In genomic region chr9:99101271-99101670, GRCh38 we compare ENCODE assay signal across 21 cellular contexts. TPM values are rescaled to one million over a fixed set of nuclear protein-coding genes. Genes with fewer than 3 reads are reported as not detected.
DNase-seq lines count a peak whose midpoint lies in the region; ATAC-seq and TF ChIP-seq lines count a peak whose summit lies in the region.
"Had no signal": no experiment of that assay in that cellular context is flagged by ENCODE, and none has a peak within 500 bp of the region (broad histone marks: within the 10 kb centered on the region; RNA-seq: fewer than 3 reads in every experiment).

No MANE protein-coding gene starts in this region.

- DNase-seq in CD8-positive, alpha-beta memory T cell: no peak
- no peak for DNase-seq in central memory CD8-positive, alpha-beta T cell (ENCODE audit: low spot score in 2 of 2)
- DNase-seq in immature natural killer cell (no peak), NCI-H187 (lab: John Stamatoyannopoulos, UW) (no peak), tibial nerve (ENCODE audit: low spot score in 2 of 2) (no peak)
- DNase-seq in natural killer cell treated with Interleukin-12 subunit alpha and Interleukin-12 subunit beta and Interleukin-15 and Interleukin-18, amount 100 ng/mL, for 72 hours (ENCODE audit: low spot score): no peak
- DNase-seq: CD4-positive, CD25-positive, alpha-beta regulatory T cell; CD8-positive, alpha-beta T cell; DMS 273 treated with DMSO at 0.1 percent for 48 hours; DMS79; EL; GDM1; GM23248; H7; HCEC 1CT had no signal

- no peak overlapping the region for H3K4me3 ChIP-seq in CD8-positive, alpha-beta memory T cell (ENCODE audit: low read length)
- H3K4me3 ChIP-seq in tibial nerve: no peak overlapping the region
- H3K4me3 ChIP-seq: BLaER1, GM12878, GM23248 had no signal

- H3K27me3 Mint-ChIP-seq in CD8-positive, alpha-beta memory T cell: no peaks in the 10 kb centered on the region
- H3K27me3 Mint-ChIP-seq in central memory CD8-positive, alpha-beta T cell: no peaks in the 10 kb centered on the region
- peaks cover 4 to 16% (median 8%) of the 10 kb centered on the region in 3 donors for H3K27me3 Mint-ChIP-seq in immature natural killer cell (ENCODE audit: low read depth in 3 of 3)
- no peaks in the 10 kb centered on the region for H3K27me3 Mint-ChIP-seq in natural killer cell treated with Interleukin-12 subunit alpha and Interleukin-12 subunit beta and Interleukin-15 and Interleukin-18, amount 100 ng/mL, for 72 hours
- H3K27me3 Mint-ChIP-seq: B cell; CD4-positive, CD25-positive, alpha-beta regulatory T cell had no signal

- CTCF ChIA-PET in CD8-positive, alpha-beta memory T cell (lab: Charles Lee): interaction anchor here (1.3 to 6.1 kb wide), 3 partner anchors 19 to 101 kb away, joined by 3 to 39 read pairs (median 3); no protein-coding TSS in a partner anchor

- peaks cover 0 to 6% (median 0%) of the 10 kb centered on the region in 3 donors for H3K36me3 Mint-ChIP-seq in CD8-positive, alpha-beta memory T cell
- peaks cover 6% of the 10 kb centered on the region for H3K36me3 Mint-ChIP-seq in central memory CD8-positive, alpha-beta T cell (ENCODE audit: insufficient read depth)
- H3K36me3 Mint-ChIP-seq in immature natural killer cell: peaks cover 0 to 3% (median 0%) of the 10 kb centered on the region in 3 donors
- peaks cover 11% of the 10 kb centered on the region for H3K36me3 Mint-ChIP-seq in natural killer cell treated with Interleukin-12 subunit alpha and Interleukin-12 subunit beta and Interleukin-15 and Interleukin-18, amount 100 ng/mL, for 72 hours
- H3K36me3 Mint-ChIP-seq: CD4-positive, CD25-positive, alpha-beta regulatory T cell had no signal

- TF ChIP-seq CTCF in tibial nerve (IDR thresholded peaks at IDR 0.05): no peak

- peak overlapping the region in 2 of 7 donors; percentile 59 to 73 for H3K4me3 Mint-ChIP-seq in CD8-positive, alpha-beta memory T cell
- H3K4me3 Mint-ChIP-seq in central memory CD8-positive, alpha-beta T cell: peak overlapping the region; percentile 11
- H3K4me3 Mint-ChIP-seq in immature natural killer cell: peak overlapping the region in 4 of 5 donors; percentile 40 to 79 (median 51)
- no peak overlapping the region for H3K4me3 Mint-ChIP-seq in natural killer cell treated with Interleukin-12 subunit alpha and Interleukin-12 subunit beta and Interleukin-15 and Interleukin-18, amount 100 ng/mL, for 72 hours
- H3K4me3 Mint-ChIP-seq: B cell; CD8-positive, alpha-beta T cell had no signal

- POLR2A ChIA-PET in CD8-positive, alpha-beta memory T cell (lab: Charles Lee): interaction anchor here (1.0 kb wide), 1 partner anchor 46 kb away, joined by 4 read pairs; no protein-coding TSS in a partner anchor

- no peaks in the 10 kb centered on the region for H3K27me3 ChIP-seq in CD8-positive, alpha-beta memory T cell (ENCODE audit: insufficient read depth, low read length, poor library complexity, severe bottlenecking)
- no peaks in the 10 kb centered on the region for H3K27me3 ChIP-seq in tibial nerve

- no peak for ATAC-seq in central memory CD8-positive, alpha-beta T cell (replicated peaks; ENCODE audit: extremely low read depth, poor library complexity, severe bottlenecking)
- ATAC-seq in natural killer cell treated with Interleukin-12 subunit alpha and Interleukin-12 subunit beta and Interleukin-15 and Interleukin-18, amount 100 ng/mL, for 72 hours: no peak
- ATAC-seq in HG03354 (IDR thresholded peaks at IDR 0.05; ENCODE audit: poor library complexity, severe bottlenecking, unreplicated experiment): no peak
- ATAC-seq: CD8-positive, alpha-beta T cell; GM12878 had no signal

- no peak for TF ChIP-seq EP300 in tibial nerve (IDR thresholded peaks at IDR 0.05)

- 96 to 97% methylated on average over 5 of the region's 5 CpGs for WGBS in tibial nerve, 2 donors

- H3K36me3 ChIP-seq in CD8-positive, alpha-beta memory T cell (ENCODE audit: insufficient read depth, low read length): no peaks in the 10 kb centered on the region
- no peaks in the 10 kb centered on the region for H3K36me3 ChIP-seq in tibial nerve
- H3K36me3 ChIP-seq: BLaER1 had no signal

- no peaks in the 10 kb centered on the region for H3K9me3 ChIP-seq in CD8-positive, alpha-beta memory T cell (ENCODE audit: low read length)
- H3K9me3 ChIP-seq in tibial nerve: no peaks in the 10 kb centered on the region
- H3K9me3 ChIP-seq: BLaER1 had no signal

- H3K4me1 Mint-ChIP-seq in CD8-positive, alpha-beta memory T cell: peaks cover 62 to 70% (median 68%) of the 10 kb centered on the region in 3 donors
- H3K4me1 Mint-ChIP-seq in central memory CD8-positive, alpha-beta T cell: peaks cover 72% of the 10 kb centered on the region
- peaks cover 75 to 84% of the 10 kb centered on the region in 2 donors for H3K4me1 Mint-ChIP-seq in immature natural killer cell
- peaks cover 58 to 61% of the 10 kb centered on the region in 2 donors for H3K4me1 Mint-ChIP-seq in natural killer cell treated with Interleukin-12 subunit alpha and Interleukin-12 subunit beta and Interleukin-15 and Interleukin-18, amount 100 ng/mL, for 72 hours (ENCODE audit: low read depth in 2 of 2)

- peaks cover 12% of the 10 kb centered on the region for H3K4me1 ChIP-seq in CD8-positive, alpha-beta memory T cell (ENCODE audit: insufficient read depth, low read length)
- H3K4me1 ChIP-seq in tibial nerve: peaks cover 0 to 15% (median 2%) of the 10 kb centered on the region in 4 donors

- TF ChIP-seq POLR2A in tibial nerve (IDR thresholded peaks at IDR 0.05): no peak

- no peak overlapping the region for H3K27ac ChIP-seq in CD8-positive, alpha-beta memory T cell (ENCODE audit: low read depth, low read length)
- no peak overlapping the region for H3K27ac ChIP-seq in tibial nerve
- H3K27ac ChIP-seq: 22Rv1, BLaER1, C4-2B, GM23248 had no signal

- peaks cover 0 to 6% (median 3%) of the 10 kb centered on the region in 5 donors for H3K9me3 Mint-ChIP-seq in CD8-positive, alpha-beta memory T cell
- H3K9me3 Mint-ChIP-seq in central memory CD8-positive, alpha-beta T cell: peaks cover 6% of the 10 kb centered on the region
- peaks cover 0 to 1% (median 0%) of the 10 kb centered on the region in 6 donors for H3K9me3 Mint-ChIP-seq in immature natural killer cell
- H3K9me3 Mint-ChIP-seq in natural killer cell treated with Interleukin-12 subunit alpha and Interleukin-12 subunit beta and Interleukin-15 and Interleukin-18, amount 100 ng/mL, for 72 hours: peaks cover 10% of the 10 kb centered on the region

- H3K27ac Mint-ChIP-seq in CD8-positive, alpha-beta memory T cell: peak overlapping the region in 5 of 8 donors; percentile 5 to 92 (median 66)
- H3K27ac Mint-ChIP-seq in central memory CD8-positive, alpha-beta T cell (ENCODE audit: low read depth): no peak overlapping the region
- H3K27ac Mint-ChIP-seq in immature natural killer cell: peak overlapping the region; percentile 21 to 88 (median 66)
- peak overlapping the region; percentile 37 to 43 for H3K27ac Mint-ChIP-seq in natural killer cell treated with Interleukin-12 subunit alpha and Interleukin-12 subunit beta and Interleukin-15 and Interleukin-18, amount 100 ng/mL, for 72 hours
- H3K27ac Mint-ChIP-seq: B cell had no signal

RNA-seq across cellular contexts. Expression of gene TGFBR1, which starts 3.6 kb away (rescaled TPM):
- total RNA-seq in CD8-positive, alpha-beta memory T cell: 10 to 100 TPM; 36.6 to 41.9 TPM
- 34.4 TPM for polyA plus RNA-seq in CD8-positive, alpha-beta memory T cell
- 10 to 100 TPM; 34.2 to 71.0 (median 67.8) TPM for polyA plus RNA-seq in immature natural killer cell
- 100 to 1,000 TPM in 1 of 2 donors, 10 to 100 TPM in 1; 62.7 to 105 TPM for total RNA-seq in natural killer cell treated with Interleukin-12 subunit alpha and Interleukin-12 subunit beta and Interleukin-15 and Interleukin-18, amount 100 ng/mL, for 72 hours
- total RNA-seq in tibial nerve: 10 to 100 TPM; 24.0 to 37.4 (median 31.8) TPM
